In the genomic region with DNA sequence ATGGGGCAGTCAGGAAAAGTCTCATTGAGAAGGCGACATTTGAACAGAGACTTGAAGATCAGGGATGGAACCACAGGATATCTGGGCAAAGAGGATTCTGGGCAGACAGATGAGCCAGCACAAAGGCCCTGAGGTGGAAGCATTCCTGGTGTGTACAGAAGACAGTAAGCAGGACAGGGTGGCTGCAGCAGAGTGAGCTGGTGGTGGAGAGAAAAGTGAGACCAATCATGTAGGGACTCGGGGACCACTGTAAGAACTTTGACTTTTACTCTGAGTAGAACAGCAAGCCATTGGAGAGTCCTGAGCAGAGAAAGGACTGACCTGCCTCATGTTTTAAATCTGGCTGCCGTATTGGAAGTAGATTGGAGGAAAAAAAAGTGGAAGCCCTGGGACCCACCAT, we compare ENCODE assay signal across 15 cellular contexts. TPM values are rescaled to one million over a fixed set of nuclear protein-coding genes. Genes with fewer than 3 reads are reported as not detected.
DNase-seq lines count a peak whose midpoint lies in the region; ATAC-seq, FAIRE-seq and TF ChIP-seq lines count a peak whose summit lies in the region.
"Had no signal": no experiment of that assay in that cellular context is flagged by ENCODE, and none has a peak within 500 bp of the region (broad histone marks: within the 10 kb centered on the region; RNA-seq: fewer than 3 reads in every experiment).

No MANE protein-coding gene starts in this region.

- peak overlapping the region; percentile 95 for H2AK5ac ChIP-seq in mesenchymal stem cell (ENCODE audit: low read length, severe bottlenecking)

- in situ Hi-C loops in K562 (cut with MboI) = no loop called here

- H4K8ac ChIP-seq in mesenchymal stem cell (ENCODE audit: low read length) = no peak overlapping the region

- H3K9me3 Mint-ChIP-seq in stimulated activated naive CD8-positive, alpha-beta T cell treated with anti-CD3 and anti-CD28 coated beads, Interleukin-15, Interleukin-2, amounts not matched to agents 100 ng/mL and 50 ng/mL, for 24 hours = no peaks in the 10 kb centered on the region
- H3K9me3 Mint-ChIP-seq in stimulated activated naive CD8-positive, alpha-beta T cell treated with anti-CD3 and anti-CD28 coated beads, Interleukin-15, amount 100 ng/mL, for 72 hours = no peaks in the 10 kb centered on the region
- H3K9me3 Mint-ChIP-seq in CD8-positive, alpha-beta T cell = no peaks in the 10 kb centered on the region
- H3K9me3 Mint-ChIP-seq: CD4-positive, alpha-beta memory T cell had no signal

- H3K27me3 ChIP-seq in K562 (ENCODE audit: control insufficient read depth in 2 of 2, insufficient read depth in 2 of 2, low read length in 2 of 2) (peaks cover 17 to 26% of the 10 kb centered on the region in 2 experiments), mesenchymal stem cell (ENCODE audit: control insufficient read depth in 1 of 2, insufficient read depth in 1 of 2, low read length in 2 of 2) (no peaks in the 10 kb centered on the region), right cardiac atrium (ENCODE audit: control insufficient read depth, insufficient read depth) (no peaks in the 10 kb centered on the region), H7 (ENCODE audit: control insufficient read depth, insufficient read depth, low read length) (no peaks in the 10 kb centered on the region)
- no peaks in the 10 kb centered on the region for H3K27me3 ChIP-seq in CD8-positive, alpha-beta T cell (ENCODE audit: insufficient read depth, low read length)

- H3K27ac Mint-ChIP-seq in stimulated activated naive CD8-positive, alpha-beta T cell treated with anti-CD3 and anti-CD28 coated beads, Interleukin-15, Interleukin-2, amounts not matched to agents 100 ng/mL and 50 ng/mL, for 24 hours = peak overlapping the region; percentile 10
- no peak overlapping the region for H3K27ac Mint-ChIP-seq in stimulated activated naive CD8-positive, alpha-beta T cell treated with anti-CD3 and anti-CD28 coated beads, Interleukin-15, amount 100 ng/mL, for 72 hours
- H3K27ac Mint-ChIP-seq in CD8-positive, alpha-beta T cell = no peak overlapping the region
- H3K27ac Mint-ChIP-seq: CD4-positive, alpha-beta memory T cell; GM23338 had no signal

- H3K23ac ChIP-seq in mesenchymal stem cell (ENCODE audit: low read length in 2 of 2) = no peak overlapping the region

- H3K4me1 ChIP-seq in K562 (replicated peaks in 1 of 2; ENCODE audit: control insufficient read depth in 2 of 2, insufficient read depth in 2 of 2, low read length in 2 of 2) (no peaks in the 10 kb centered on the region; a peak in 1 of 5 replicates), mesenchymal stem cell (ENCODE audit: control insufficient read depth, insufficient read depth, low read depth, low read length) (peaks cover 7% of the 10 kb centered on the region), right cardiac atrium (ENCODE audit: control insufficient read depth, insufficient read depth, low read length) (no peaks in the 10 kb centered on the region)
- H3K4me1 ChIP-seq in CD8-positive, alpha-beta T cell (ENCODE audit: insufficient read depth, low read length) = no peaks in the 10 kb centered on the region
- H3K4me1 ChIP-seq: HAP-1 had no signal

- POLR2A ChIA-PET in K562 (lab: Yijun Ruan, JAX) = interaction anchor here (1.0 to 2.1 kb wide), 2 partner anchors 10 to 211 kb away, joined by 3 to 5 read pairs; a partner anchor contains a TSS
- POLR2A ChIA-PET in CD8-positive, alpha-beta T cell (lab: Charles Lee) = no interaction called here

- no peak overlapping the region for H2BK5ac ChIP-seq in mesenchymal stem cell (ENCODE audit: low read depth, low read length, poor library complexity, severe bottlenecking)

- H4K91ac ChIP-seq in mesenchymal stem cell (ENCODE audit: low read length) = no peak overlapping the region

- ATAC-seq in stimulated activated naive CD8-positive, alpha-beta T cell treated with anti-CD3 and anti-CD28 coated beads, Interleukin-15, amount 100 ng/mL, for 72 hours = no peak
- ATAC-seq in K562 (peak; percentile 52), right cardiac atrium (no peak)
- no peak for ATAC-seq in CD8-positive, alpha-beta T cell
- ATAC-seq: GM23338 had no signal

- WGBS in K562 (ENCODE audit: insufficient coverage, low coverage, missing lambda C conversion rate) = 2% methylated on average over 3 of the region's 3 CpGs
- 96% methylated on average over 3 of the region's 3 CpGs for WGBS in mesenchymal stem cell
- 91% methylated on average over 3 of the region's 3 CpGs for WGBS in right cardiac atrium

- 0 out of 2 replicates have a peak, but pooled peaks cover 2% of the 10 kb centered on the region for H3K9me3 ChIP-seq in K562 (replicated peaks; ENCODE audit: control insufficient read depth, insufficient read depth, low read depth, low read length)
- peaks cover 3% of the 10 kb centered on the region for H3K9me3 ChIP-seq in mesenchymal stem cell (ENCODE audit: control insufficient read depth, low read length)
- H3K9me3 ChIP-seq in right cardiac atrium (ENCODE audit: control insufficient read depth, low read length) = no peaks in the 10 kb centered on the region
- no peaks in the 10 kb centered on the region for H3K9me3 ChIP-seq in CD8-positive, alpha-beta T cell (ENCODE audit: low read length)
- H3K9me3 ChIP-seq: HAP-1 had no signal

- no peak overlapping the region for H2BK120ac ChIP-seq in mesenchymal stem cell (ENCODE audit: low read depth, low read length)

- H2BK15ac ChIP-seq in mesenchymal stem cell (ENCODE audit: low read depth, poor library complexity, severe bottlenecking) = no peak overlapping the region

- H3K27ac ChIP-seq in K562 (ENCODE audit: extremely low read depth, low read depth, low read length) (no peak overlapping the region), mesenchymal stem cell (ENCODE audit: low read length, poor library complexity, severe bottlenecking) (no peak overlapping the region), right cardiac atrium (ENCODE audit: low read length) (no peak overlapping the region)
- H3K27ac ChIP-seq in CD8-positive, alpha-beta T cell (ENCODE audit: low read depth, low read length) = no peak overlapping the region

- no peak for TF ChIP-seq CTCF in K562 (IDR thresholded peaks at IDR 0.05 in 2 of 3, conservative IDR thresholded peaks at IDR 0.05 in 1 of 3; ENCODE audit: insufficient read depth in 2 of 3, low read depth in 1 of 3, low read length in 3 of 3)
- no peak for TF ChIP-seq CTCF in CD8-positive, alpha-beta T cell (IDR thresholded peaks at IDR 0.05)

- no peak for TF ChIP-seq POLR2A in K562 (conservative IDR thresholded peaks at IDR 0.05)

- no peaks in the 10 kb centered on the region for H3K36me3 Mint-ChIP-seq in stimulated activated naive CD8-positive, alpha-beta T cell treated with anti-CD3 and anti-CD28 coated beads, Interleukin-15, Interleukin-2, amounts not matched to agents 100 ng/mL and 50 ng/mL, for 24 hours (ENCODE audit: low read depth)
- no peaks in the 10 kb centered on the region for H3K36me3 Mint-ChIP-seq in CD8-positive, alpha-beta T cell
- H3K36me3 Mint-ChIP-seq: CD4-positive, alpha-beta memory T cell had no signal

- no peaks in the 10 kb centered on the region for H3K9me1 ChIP-seq in K562 (ENCODE audit: control insufficient read depth, insufficient read depth, low read length)

- DNase-seq in stimulated activated naive CD8-positive, alpha-beta T cell treated with anti-CD3 and anti-CD28 coated beads, Interleukin-15, amount 100 ng/mL, for 72 hours = no peak
- DNase-seq in K562 (ENCODE audit: extremely low read depth in 1 of 4, low spot score in 3 of 4) (no peak), mesenchymal stem cell (no peak), right cardiac atrium (no peak), H7 (no peak)
- no peak for DNase-seq in CD8-positive, alpha-beta T cell
- DNase-seq: 8988T; C1 segment of cervical spinal cord; Caco-2; CD4-positive, alpha-beta memory T cell; DMS153; DND-41 had no signal

- no peaks in the 10 kb centered on the region for H3K27me3 Mint-ChIP-seq in stimulated activated naive CD8-positive, alpha-beta T cell treated with anti-CD3 and anti-CD28 coated beads, Interleukin-15, Interleukin-2, amounts not matched to agents 100 ng/mL and 50 ng/mL, for 24 hours
- H3K27me3 Mint-ChIP-seq in stimulated activated naive CD8-positive, alpha-beta T cell treated with anti-CD3 and anti-CD28 coated beads, Interleukin-15, amount 100 ng/mL, for 72 hours = no peaks in the 10 kb centered on the region
- peaks cover 2% of the 10 kb centered on the region for H3K27me3 Mint-ChIP-seq in CD8-positive, alpha-beta T cell (ENCODE audit: low read depth)
- H3K27me3 Mint-ChIP-seq: CD4-positive, alpha-beta memory T cell had no signal

- no peak overlapping the region for H2AFZ ChIP-seq in K562 (ENCODE audit: low read depth, low read length)
- no peak overlapping the region for H2AFZ ChIP-seq in mesenchymal stem cell (ENCODE audit: low read depth, low read length)
- H2AFZ ChIP-seq: GM23338 had no signal

- no peaks in the 10 kb centered on the region for H4K20me1 ChIP-seq in K562 (replicated peaks; ENCODE audit: control insufficient read depth, insufficient read depth, low read length)

- H3K9ac ChIP-seq in K562 (ENCODE audit: insufficient read depth in 1 of 2, low read depth in 2 of 2, low read length in 2 of 2) = no peak overlapping the region
- H3K9ac ChIP-seq in mesenchymal stem cell (ENCODE audit: low read length) = no peak overlapping the region

- intact Hi-C loops in K562 (cut with micrococcal nuclease) = no loop called here
- intact Hi-C loops in right cardiac atrium (cut with DNase I) = no loop called here
- intact Hi-C loops in CD8-positive, alpha-beta T cell (cut with DNase I, micrococcal nuclease) = no loop called here

- no peak overlapping the region for H3K14ac ChIP-seq in mesenchymal stem cell (ENCODE audit: low read length in 2 of 2)

- TF ChIP-seq EP300 in K562 (IDR thresholded peaks at IDR 0.05; ENCODE audit: low read length) = no peak

- no peak for FAIRE-seq in K562 (lab: Jason Lieb, UNC)

- CTCF ChIA-PET in K562 (lab: Yijun Ruan, JAX; ENCODE audit: low intra/inter-chr PET ratio) = no interaction called here
- CTCF ChIA-PET in CD8-positive, alpha-beta T cell (lab: Charles Lee) = interaction anchor here (1.0 kb wide), 1 partner anchor 19 kb away, joined by 3 read pairs; no protein-coding TSS in a partner anchor

- no peak overlapping the region for H2BK12ac ChIP-seq in mesenchymal stem cell (ENCODE audit: low read length in 2 of 2)

- no peaks in the 10 kb centered on the region for H3K4me1 Mint-ChIP-seq in stimulated activated naive CD8-positive, alpha-beta T cell treated with anti-CD3 and anti-CD28 coated beads, Interleukin-15, Interleukin-2, amounts not matched to agents 100 ng/mL and 50 ng/mL, for 24 hours (ENCODE audit: low read depth)
- H3K4me1 Mint-ChIP-seq in stimulated activated naive CD8-positive, alpha-beta T cell treated with anti-CD3 and anti-CD28 coated beads, Interleukin-15, amount 100 ng/mL, for 72 hours = no peaks in the 10 kb centered on the region
- no peaks in the 10 kb centered on the region for H3K4me1 Mint-ChIP-seq in CD8-positive, alpha-beta T cell (ENCODE audit: low read depth)
- H3K4me1 Mint-ChIP-seq: CD4-positive, alpha-beta memory T cell; GM23338 had no signal

- H3K18ac ChIP-seq in mesenchymal stem cell (ENCODE audit: low read depth in 1 of 2, low read length in 2 of 2) = no peak overlapping the region

- no peaks in the 10 kb centered on the region for H3K79me2 ChIP-seq in K562 (ENCODE audit: control insufficient read depth, insufficient read depth, low read length)

- H3K36me3 ChIP-seq in K562 (ENCODE audit: control insufficient read depth, insufficient read depth, low read length) = no peaks in the 10 kb centered on the region
- H3K36me3 ChIP-seq in mesenchymal stem cell (ENCODE audit: control insufficient read depth in 1 of 2, insufficient read depth in 2 of 2, low read depth in 1 of 2, low read length in 2 of 2) = no peaks in the 10 kb centered on the region
- H3K36me3 ChIP-seq in H7 (replicated peaks; ENCODE audit: control insufficient read depth, insufficient read depth, low read length) = no peaks in the 10 kb centered on the region
- H3K36me3 ChIP-seq in CD8-positive, alpha-beta T cell (ENCODE audit: insufficient read depth, low read length) = no peaks in the 10 kb centered on the region
- H3K36me3 ChIP-seq: HAP-1 had no signal

- H3K4me3 Mint-ChIP-seq in stimulated activated naive CD8-positive, alpha-beta T cell treated with anti-CD3 and anti-CD28 coated beads, Interleukin-15, Interleukin-2, amounts not matched to agents 100 ng/mL and 50 ng/mL, for 24 hours = no peak overlapping the region
- H3K4me3 Mint-ChIP-seq in stimulated activated naive CD8-positive, alpha-beta T cell treated with anti-CD3 and anti-CD28 coated beads, Interleukin-15, amount 100 ng/mL, for 72 hours = no peak overlapping the region
- no peak overlapping the region for H3K4me3 Mint-ChIP-seq in CD8-positive, alpha-beta T cell
- H3K4me3 Mint-ChIP-seq: CD4-positive, alpha-beta memory T cell; GM23338 had no signal

- no TSS peak for BruUV-seq in K562 (replicated peaks; lab: Mats Ljungman, UMichigan)

- H3K4me2 ChIP-seq in K562 (ENCODE audit: insufficient read depth, low read length) = no peak overlapping the region
- no peak overlapping the region for H3K4me2 ChIP-seq in mesenchymal stem cell (ENCODE audit: low read length, poor library complexity, severe bottlenecking)
- H3K4me2 ChIP-seq: GM23338 had no signal

- TF ChIP-seq RAD21 in K562 (CRISPR knock-in tag; conservative IDR thresholded peaks at IDR 0.05 in 1 of 2, IDR thresholded peaks at IDR 0.05 in 1 of 2) = no peak

- H3K79me1 ChIP-seq in mesenchymal stem cell (replicated peaks; ENCODE audit: low read length, poor library complexity, severe bottlenecking) = no peaks in the 10 kb centered on the region

- H3K4me3 ChIP-seq in K562 = no peak overlapping the region
- H3K4me3 ChIP-seq in mesenchymal stem cell (ENCODE audit: insufficient read depth in 1 of 2, low read depth in 1 of 2, low read length in 2 of 2) = no peak overlapping the region
- H3K4me3 ChIP-seq in right cardiac atrium (ENCODE audit: low read length) = no peak overlapping the region
- no peak overlapping the region for H3K4me3 ChIP-seq in H7 (ENCODE audit: insufficient read depth, low read depth, low read length)
- no peak overlapping the region for H3K4me3 ChIP-seq in CD8-positive, alpha-beta T cell (ENCODE audit: low read depth, low read length)
- H3K4me3 ChIP-seq: GM23338, HAP-1 had no signal

- H3K4ac ChIP-seq in mesenchymal stem cell (ENCODE audit: low read depth in 1 of 2, low read length in 2 of 2) = no peak overlapping the region

RNA-seq across cellular contexts. Expression of a gene that starts 29.9 kb away (rescaled TPM):
- 55.1 and 138 TPM in 2 replicates for total RNA-seq in K562 (2011; cell fraction: chromatin; rRNA removed; ENCODE audit: low replicate concordance)
- total RNA-seq in K562 (2011; cell fraction: nucleolus; rRNA removed) = 36.5 and 52.5 TPM in 2 replicates
- total RNA-seq in K562 (2011; cell fraction: nucleoplasm; rRNA removed) = 96.8 and 146 TPM in 2 replicates
- total RNA-seq in K562 (2014; rRNA removed) (44.9 and 53.9 TPM in 2 replicates), K562 (2014; rRNA removed; fragmentation: Illumina TruSeq; extraction: Trizol) (46.2 and 55.4 TPM in 2 replicates), K562 (2015; rRNA removed; fragmentation: Illumina TruSeq; extraction: Trizol) (46.0 and 49.4 TPM in 2 replicates), K562 (2021) (41.6 and 46.6 TPM in 2 replicates), right cardiac atrium (100 to 1,000 TPM; 154 to 168 (median 162) TPM)
- polyA plus RNA-seq in K562 (2011; rRNA removed) (24.4 and 37.0 TPM in 2 replicates), K562 (2014; fragmentation: Illumina TruSeq; extraction: Trizol) (38.4 and 42.7 TPM in 2 replicates), K562 (2014; fragmentation: Nextera tagmentation; extraction: Ambion mirVana) (10 to 100 TPM in 1 of 2 experiments, 1 to 10 TPM in 1; 9.9 to 11.2 TPM), K562 (2014; rRNA removed) (40.7 and 46.6 TPM in 2 replicates), right cardiac atrium (88.9 TPM)
- 13.0 and 14.1 TPM in 2 replicates for polyA plus RNA-seq in K562 (2011; cell fraction: cytosol; rRNA removed)
- polyA plus RNA-seq in K562 (2011; cell fraction: nucleus; rRNA removed) = 26.0 and 26.4 TPM in 2 replicates
- 31.2 and 44.6 TPM in 2 replicates for polyA plus RNA-seq in K562 (2012)
- 50.0 and 53.0 TPM in 2 replicates for polyA minus RNA-seq in K562 (2011; rRNA and poly(A)+ RNA removed)
- polyA minus RNA-seq in K562 (2011; cell fraction: cytosol; rRNA and poly(A)+ RNA removed) = 15.2 and 17.1 TPM in 2 replicates
- 58.3 and 84.4 TPM in 2 replicates for polyA minus RNA-seq in K562 (2011; cell fraction: nucleus; rRNA and poly(A)+ RNA removed)
- 50.9 TPM for polyA plus RNA-seq in mesenchymal stem cell (2013, experiment 1 of 2)
- polyA plus RNA-seq in mesenchymal stem cell (2013, experiment 2 of 2) = 49.6 TPM
- 16.8 and 23.9 TPM in 2 replicates for total RNA-seq in H7 (2014; rRNA removed; shearing (Covaris generic))
- 10 to 100 TPM; 31.7 to 36.2 TPM for total RNA-seq in CD8-positive, alpha-beta T cell

RNA-seq across cellular contexts. Expression of a gene that starts 38.8 kb away (rescaled TPM):
- 79.9 and 290 TPM in 2 replicates for total RNA-seq in K562 (2011; cell fraction: chromatin; rRNA removed; ENCODE audit: low replicate concordance)
- total RNA-seq in K562 (2011; cell fraction: nucleolus; rRNA removed) = 32.5 and 39.2 TPM in 2 replicates
- total RNA-seq in K562 (2011; cell fraction: nucleoplasm; rRNA removed) = 93.6 and 112 TPM in 2 replicates
- total RNA-seq in K562 (2014; rRNA removed) = 33.8 and 35.2 TPM in 2 replicates
- total RNA-seq in K562 (2014; rRNA removed; fragmentation: Illumina TruSeq; extraction: Trizol) = 70.3 and 74.9 TPM in 2 replicates
- total RNA-seq in K562 (2015; rRNA removed; fragmentation: Illumina TruSeq; extraction: Trizol) = 62.4 and 70.0 TPM in 2 replicates
- 39.3 and 41.9 TPM in 2 replicates for total RNA-seq in K562 (2021)
- 28.0 and 29.1 TPM in 2 replicates for polyA plus RNA-seq in K562 (2011; rRNA removed)
- polyA plus RNA-seq in K562 (2011; cell fraction: cytosol; rRNA removed) = 6.3 and 7.6 TPM in 2 replicates
- 24.7 and 32.5 TPM in 2 replicates for polyA plus RNA-seq in K562 (2011; cell fraction: nucleus; rRNA removed)
- 22.8 and 23.3 TPM in 2 replicates for polyA plus RNA-seq in K562 (2012)
- 25.3 and 33.6 TPM in 2 replicates for polyA plus RNA-seq in K562 (2014; fragmentation: Illumina TruSeq; extraction: Trizol)
- 10 to 100 TPM; 12.7 to 13.2 TPM for polyA plus RNA-seq in K562 (2014; fragmentation: Nextera tagmentation; extraction: Ambion mirVana)
- polyA plus RNA-seq in K562 (2014; rRNA removed) = 21.8 and 26.6 TPM in 2 replicates
- polyA minus RNA-seq in K562 (2011; rRNA and poly(A)+ RNA removed) = 45.9 and 83.5 TPM in 2 replicates
- polyA minus RNA-seq in K562 (2011; cell fraction: cytosol; rRNA and poly(A)+ RNA removed) = 20.1 and 22.1 TPM in 2 replicates
- 52.2 and 112 TPM in 2 replicates for polyA minus RNA-seq in K562 (2011; cell fraction: nucleus; rRNA and poly(A)+ RNA removed)
- 75.0 TPM for polyA plus RNA-seq in mesenchymal stem cell (2013, experiment 1 of 2)
- polyA plus RNA-seq in mesenchymal stem cell (2013, experiment 2 of 2) = 75.6 TPM
- total RNA-seq in right cardiac atrium = 100 to 1,000 TPM; 147 to 167 (median 160) TPM
- polyA plus RNA-seq in right cardiac atrium = 59.1 TPM
- 25.8 and 52.5 TPM in 2 replicates for total RNA-seq in H7 (2014; rRNA removed; shearing (Covaris generic))
- 10 to 100 TPM; 54.4 to 56.5 TPM for total RNA-seq in CD8-positive, alpha-beta T cell
